19 cellular contexts compared by ENCODE assay signal in genomic region chr10:113252650-113253560, GRCh38.
"Had no signal": no experiment of that assay in that cellular context is flagged by ENCODE, and none has a peak within 500 bp of the region (broad histone marks: within the 10 kb centered on the region; RNA-seq: fewer than 3 reads in every experiment).

No MANE protein-coding gene starts in this region.

- H3K9me3 Mint-ChIP-seq: activated naive CD4-positive, alpha-beta T cell treated with anti-CD3 and anti-CD28 coated beads, Interleukin-2, amount 50 U/mL, for 72 hours; activated T-cell treated with anti-CD3 and anti-CD28 coated beads, Interleukin-2, amount 50 U/mL, for 24 hours; T-helper 2 cell treated with Interferon-gamma antibody and Interleukin-4, amounts not matched to agents 5 μg/mL and 100 μg/mL, for 36 hours had no signal

- H3K27me3 ChIP-seq: foreskin keratinocyte, tibial nerve had no signal

- DNase-seq: activated CD4-positive, alpha-beta T cell treated with anti-CD3 and anti-CD28 coated beads, Interleukin-2, amount 50 U/mL, for 4 hours; activated CD4-positive, CD25-positive, alpha-beta regulatory T cell treated with anti-CD3 and anti-CD28 coated beads, Interleukin-2, amount 50 U/mL, for 72 hours; activated CD8-positive, alpha-beta memory T cell treated with anti-CD3 and anti-CD28 coated beads, Interleukin-2, amount 10 ng/mL, durations not matched to agents 7 days and 5 days; activated effector memory CD4-positive, alpha-beta T cell treated with anti-CD3 and anti-CD28 coated beads, Interleukin-2, amount 50 U/mL, for 16 hours; activated T-cell treated with anti-CD3 and anti-CD28 coated beads, Interleukin-2, amount 50 U/mL, for 24 hours; amniotic stem cell; cerebellar nuclear complex; dermis blood vessel endothelial cell; foreskin keratinocyte; left colon; naive thymus-derived CD4-positive, alpha-beta T cell; nucleus accumbens; right cardiac atrium; small intestine had no signal

- H3K4me3 Mint-ChIP-seq: activated CD8-positive, alpha-beta memory T cell treated with anti-CD3 and anti-CD28 coated beads, Interleukin-2, amount 10 ng/mL, durations not matched to agents 7 days and 5 days; activated T-cell treated with anti-CD3 and anti-CD28 coated beads, Interleukin-2, amount 50 U/mL, for 24 hours; brain; naive thymus-derived CD4-positive, alpha-beta T cell; T-helper 2 cell treated with Interferon-gamma antibody and Interleukin-4, amounts not matched to agents 5 μg/mL and 100 μg/mL, for 36 hours had no signal

- H3K4me1 Mint-ChIP-seq: activated CD8-positive, alpha-beta memory T cell treated with anti-CD3 and anti-CD28 coated beads, Interleukin-2, amount 10 ng/mL, durations not matched to agents 7 days and 5 days had no signal

- H3K36me3 ChIP-seq: esophagus muscularis mucosa, tibial nerve had no signal

- ATAC-seq: activated CD8-positive, alpha-beta memory T cell treated with anti-CD3 and anti-CD28 coated beads, Interleukin-2, amount 10 ng/mL, durations not matched to agents 7 days and 5 days; activated naive CD4-positive, alpha-beta T cell treated with anti-CD3 and anti-CD28 coated beads, Interleukin-2, amount 50 U/mL, for 72 hours; foreskin keratinocyte; left colon; naive thymus-derived CD4-positive, alpha-beta T cell; right cardiac atrium had no signal

- H3K27ac Mint-ChIP-seq: activated CD8-positive, alpha-beta memory T cell treated with anti-CD3 and anti-CD28 coated beads, Interleukin-2, amount 10 ng/mL, durations not matched to agents 7 days and 5 days; activated naive CD4-positive, alpha-beta T cell treated with anti-CD3 and anti-CD28 coated beads, Interleukin-2, amount 50 U/mL, for 72 hours; activated T-cell treated with anti-CD3 and anti-CD28 coated beads, Interleukin-2, amount 50 U/mL, for 24 hours; naive thymus-derived CD4-positive, alpha-beta T cell; T-helper 2 cell treated with Interferon-gamma antibody and Interleukin-4, amounts not matched to agents 5 μg/mL and 100 μg/mL, for 36 hours had no signal

- H3K4me3 ChIP-seq: esophagus muscularis mucosa, tibial nerve had no signal

- H3K36me3 Mint-ChIP-seq: activated CD8-positive, alpha-beta memory T cell treated with anti-CD3 and anti-CD28 coated beads, Interleukin-2, amount 10 ng/mL, durations not matched to agents 7 days and 5 days; activated naive CD4-positive, alpha-beta T cell treated with anti-CD3 and anti-CD28 coated beads, Interleukin-2, amount 50 U/mL, for 72 hours; brain; naive thymus-derived CD4-positive, alpha-beta T cell had no signal
